Comparison of ENCODE assay signal across 26 cellular contexts in the genomic region with DNA sequence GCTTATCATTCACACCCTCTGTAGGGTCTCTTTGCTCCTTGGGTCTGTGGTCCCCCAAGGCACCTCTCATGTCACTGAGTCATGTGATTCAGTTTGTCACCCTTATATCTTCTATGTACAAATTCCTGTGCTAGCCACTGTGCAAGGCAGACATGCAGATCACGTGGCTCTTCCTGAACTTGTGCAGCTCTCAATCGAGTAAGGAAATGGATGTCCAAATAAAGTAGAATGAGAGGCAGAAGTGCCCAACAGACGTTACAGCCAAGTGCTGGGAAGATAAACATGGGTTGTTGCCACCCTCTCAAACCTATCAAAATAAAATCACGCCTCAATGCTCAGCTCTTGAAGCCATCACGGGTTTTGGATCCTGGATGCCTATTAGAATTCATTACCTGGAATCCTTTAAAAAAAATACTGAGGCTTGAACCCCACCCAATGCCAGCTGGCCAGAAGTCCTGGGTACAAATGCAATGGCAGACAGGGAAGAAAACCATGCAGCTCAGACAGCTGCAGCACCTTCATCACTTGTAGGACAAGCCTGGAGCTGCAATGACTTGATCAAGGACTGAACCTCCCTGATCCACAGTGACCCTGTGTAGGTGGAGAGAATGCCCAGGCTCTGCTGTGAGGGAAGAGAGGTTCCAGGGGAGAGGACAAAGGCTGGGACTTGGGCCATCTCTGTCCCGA.
"Had no signal": no experiment of that assay in that cellular context is flagged by ENCODE, and none has a peak within 500 bp of the region (broad histone marks: within the 10 kb centered on the region; RNA-seq: fewer than 3 reads in every experiment).

No MANE protein-coding gene starts in this region.

- H3K27ac ChIP-seq: colonic mucosa, gastrocnemius medialis, neural progenitor cell, parathyroid adenoma, right lobe of liver, testis, uterus had no signal

- DNase-seq: activated CD4-positive, alpha-beta T cell treated with anti-CD3 and anti-CD28 coated beads for 4 hours; activated CD4-positive, alpha-beta T cell treated with anti-CD3 and anti-CD28 coated beads, Interleukin-2, amount 50 U/mL, for 4 hours; activated CD4-positive, CD25-positive, alpha-beta regulatory T cell; activated CD8-positive, alpha-beta memory T cell treated with anti-CD3 and anti-CD28 coated beads for 24 hours; activated effector memory CD4-positive, alpha-beta T cell treated with Interleukin-2 at 50 U/mL for 16 hours; activated naive CD4-positive, alpha-beta T cell treated with Interleukin-2 at 50 U/mL for 16 hours; cerebellar nuclear complex; colonic mucosa; effector memory CD8-positive, alpha-beta T cell; erythroblast; gastrocnemius medialis; immature natural killer cell; kidney; mesendoderm; natural killer cell; occipital lobe; right lobe of liver; stimulated activated CD4-positive, alpha-beta T cell treated with anti-CD3 and anti-CD28 coated beads, Interleukin-2, amount 100 ng/mL, for 48 hours; stimulated activated naive CD4-positive, alpha-beta T cell treated with Interleukin-2 at 50 U/mL for 16 hours; T-helper 1 cell; testis; uterus had no signal

- H3K4me2 ChIP-seq: neural progenitor cell had no signal

- H3K4me3 ChIP-seq: colonic mucosa, gastrocnemius medialis, lung, neural progenitor cell, right lobe of liver, testis, uterus had no signal

- H3K4me1 ChIP-seq: colonic mucosa, gastrocnemius medialis, parathyroid adenoma, right lobe of liver, testis, uterus had no signal

- ATAC-seq: effector memory CD8-positive, alpha-beta T cell; gastrocnemius medialis; left lobe of liver; natural killer cell; right lobe of liver had no signal

- H3K36me3 ChIP-seq: colonic mucosa, gastrocnemius medialis, neural progenitor cell, right lobe of liver, uterus had no signal

- H3K27me3 ChIP-seq: colonic mucosa, neural progenitor cell, right lobe of liver, testis, uterus had no signal

- H3K9me3 ChIP-seq: colonic mucosa, gastrocnemius medialis, right lobe of liver, testis, uterus had no signal

- H3K9ac ChIP-seq: neural progenitor cell, parathyroid adenoma had no signal
